In the genomic region with DNA sequence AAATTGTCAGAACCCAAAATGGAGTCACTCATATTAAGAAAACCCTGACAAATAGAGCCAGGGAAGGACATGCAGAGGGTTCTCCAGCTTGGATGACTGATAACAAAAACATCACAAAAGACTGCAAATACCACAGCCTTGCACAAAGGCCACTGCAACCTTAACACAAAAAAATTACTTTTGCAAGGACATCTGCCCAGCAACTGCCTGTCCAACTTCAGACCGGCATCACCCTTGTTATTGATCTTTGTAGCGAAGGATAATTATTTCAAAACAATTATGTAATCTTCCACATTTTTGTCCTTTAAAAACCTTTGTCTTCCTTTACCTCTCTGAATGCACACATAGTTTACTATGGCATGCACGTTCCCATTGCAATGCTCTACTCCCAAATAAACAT, we compare ENCODE assay signal across 22 cellular contexts.
A peak's percentile ranks its signal among the peaks of the same experiment; 100 is the strongest.
DNase-seq lines count a peak whose midpoint lies in the region; ATAC-seq and TF ChIP-seq lines count a peak whose summit lies in the region.
"Had no signal": no experiment of that assay in that cellular context is flagged by ENCODE, and none has a peak within 500 bp of the region (broad histone marks: within the 10 kb centered on the region; RNA-seq: fewer than 3 reads in every experiment).

No MANE protein-coding gene starts in this region.

- no peaks in the 10 kb centered on the region; the same call in 2 of the 3 replicates for H3K9me3 Mint-ChIP-seq in GM23338
- no peaks in the 10 kb centered on the region for H3K9me3 Mint-ChIP-seq in mesothelial cell of epicardium
- peaks cover 0 to 4% of the 10 kb centered on the region in 2 donors for H3K9me3 Mint-ChIP-seq in effector memory CD8-positive, alpha-beta T cell
- H3K9me3 Mint-ChIP-seq: HFFc6 had no signal

- H3K4me3 Mint-ChIP-seq in GM23338: no peak overlapping the region
- no peak overlapping the region for H3K4me3 Mint-ChIP-seq in mesothelial cell of epicardium
- H3K4me3 Mint-ChIP-seq in effector memory CD8-positive, alpha-beta T cell: no peak overlapping the region
- H3K4me3 Mint-ChIP-seq: CD4-positive, alpha-beta memory T cell; HFFc6 had no signal

- H3K4me1 Mint-ChIP-seq in GM23338 (peaks cover 8% of the 10 kb centered on the region), mesothelial cell of epicardium (peaks cover 26% of the 10 kb centered on the region)
- no peaks in the 10 kb centered on the region for H3K4me1 Mint-ChIP-seq in effector memory CD8-positive, alpha-beta T cell (ENCODE audit: low read depth in 2 of 2)
- H3K4me1 Mint-ChIP-seq: CD4-positive, alpha-beta memory T cell had no signal

- H3K36me3 Mint-ChIP-seq in GM23338 (ENCODE audit: low read depth): no peaks in the 10 kb centered on the region
- peaks cover 2% of the 10 kb centered on the region for H3K36me3 Mint-ChIP-seq in mesothelial cell of epicardium
- H3K36me3 Mint-ChIP-seq in effector memory CD8-positive, alpha-beta T cell (ENCODE audit: insufficient read depth): no peaks in the 10 kb centered on the region
- H3K36me3 Mint-ChIP-seq: CD4-positive, alpha-beta memory T cell had no signal

- H3K27ac Mint-ChIP-seq in GM23338 (no peak overlapping the region; the same call in 1 of the 2 replicates), mesothelial cell of epicardium (peak overlapping the region; percentile 51)
- no peak overlapping the region for H3K27ac Mint-ChIP-seq in effector memory CD8-positive, alpha-beta T cell
- H3K27ac Mint-ChIP-seq: CD4-positive, alpha-beta memory T cell; HFFc6 had no signal

- H3K9me3 ChIP-seq in adipocyte (ENCODE audit: control insufficient read depth, low read length): no peaks in the 10 kb centered on the region
- H3K9me3 ChIP-seq: A549, HAP-1 had no signal

- H3K79me2 ChIP-seq in ACC112 (ENCODE audit: control insufficient read depth, insufficient read depth, low read length, unreplicated experiment) (no peaks in the 10 kb centered on the region), GM23338 (replicated peaks; ENCODE audit: insufficient read depth) (no peaks in the 10 kb centered on the region)

- H3K27me3 Mint-ChIP-seq in GM23338 (ENCODE audit: insufficient read depth, low read depth, poor library complexity) (peaks cover 7% of the 10 kb centered on the region), mesothelial cell of epicardium (ENCODE audit: low read depth) (no peaks in the 10 kb centered on the region)
- H3K27me3 Mint-ChIP-seq in effector memory CD8-positive, alpha-beta T cell: no peaks in the 10 kb centered on the region
- H3K27me3 Mint-ChIP-seq: CD4-positive, alpha-beta memory T cell had no signal

- H4K20me1 ChIP-seq in GM23338 (replicated peaks; ENCODE audit: insufficient read depth): no peaks in the 10 kb centered on the region

- no peak for ATAC-seq in GM23338
- no peak for ATAC-seq in effector memory CD8-positive, alpha-beta T cell (replicated peaks)
- ATAC-seq: A549, GM12878 had no signal

- H3K27me3 ChIP-seq in ACC112 (ENCODE audit: insufficient read depth, low read length) (no peaks in the 10 kb centered on the region), GM23338 (ENCODE audit: insufficient read depth) (no peaks in the 10 kb centered on the region), adipocyte (replicated peaks; ENCODE audit: control insufficient read depth, insufficient read depth, low read length) (peaks cover under 1% of the 10 kb centered on the region)

- DNase-seq in GM23338 (ENCODE audit: low spot score) (no peak), adipocyte (ENCODE audit: low read depth) (peak; percentile 5), mesothelial cell of epicardium (ENCODE audit: low spot score in 2 of 2, unreplicated experiment in 2 of 2) (no peak), hypothalamus (lab: John Stamatoyannopoulos, UW) (no peak), coronary artery (ENCODE audit: low spot score) (no peak), DMS79 (lab: John Stamatoyannopoulos, UW) (no peak)
- DNase-seq in effector memory CD8-positive, alpha-beta T cell: no peak
- DNase-seq: 8988T; C1 segment of cervical spinal cord; Calu3; CD4-positive, alpha-beta memory T cell; COR-L47; DMS53; DND-41; EL; GDM1; GOT3; HFFc6 had no signal

- H3K4me3 ChIP-seq in ACC112 (ENCODE audit: low read depth, low read length) (no peak overlapping the region), GM23338 (no peak overlapping the region), adipocyte (ENCODE audit: low read length) (no peak overlapping the region), coronary artery (no peak overlapping the region)
- H3K4me3 ChIP-seq: A549, GM12878, HAP-1 had no signal

- peak overlapping the region; percentile 81 for H2AFZ ChIP-seq in ACC112 (ENCODE audit: low read length, unreplicated experiment)
- H2AFZ ChIP-seq in GM23338: peak overlapping the region; percentile 35; the same call in 1 of the 2 replicates

- H3K4me2 ChIP-seq in GM23338: no peak overlapping the region
- H3K4me2 ChIP-seq: A549 had no signal

- no peak overlapping the region for H3K9ac ChIP-seq in adipocyte (ENCODE audit: low read length)

- no peaks in the 10 kb centered on the region for H3F3A ChIP-seq in GM23338 (replicated peaks; ENCODE audit: low read depth)

- H3K27ac ChIP-seq in ACC112 (ENCODE audit: low read depth, low read length): no peak overlapping the region
- no peak overlapping the region for H3K27ac ChIP-seq in GM23338 (ENCODE audit: low read depth)
- no peak overlapping the region for H3K27ac ChIP-seq in coronary artery
- H3K27ac ChIP-seq: A549 had no signal

- no peak for TF ChIP-seq CTCF in GM23338 (conservative IDR thresholded peaks at IDR 0.05; ENCODE audit: low read depth in 2 of 2)
- TF ChIP-seq CTCF in mesothelial cell of epicardium (IDR thresholded peaks at IDR 0.05; ENCODE audit: unreplicated experiment): no peak
- no peak for TF ChIP-seq CTCF in coronary artery (IDR thresholded peaks at IDR 0.05)

- H3K9me2 ChIP-seq in GM23338 (ENCODE audit: insufficient read depth): peaks cover 6% of the 10 kb centered on the region; the same call in 1 of the 2 replicates

- H3K36me3 ChIP-seq in ACC112 (ENCODE audit: insufficient read depth, low read length): no peaks in the 10 kb centered on the region
- no peaks in the 10 kb centered on the region for H3K36me3 ChIP-seq in GM23338 (ENCODE audit: insufficient read depth)
- H3K36me3 ChIP-seq in adipocyte (ENCODE audit: control insufficient read depth, insufficient read depth, low read length, severe bottlenecking): no peaks in the 10 kb centered on the region
- H3K36me3 ChIP-seq: HAP-1 had no signal

- no peaks in the 10 kb centered on the region for H3K4me1 ChIP-seq in ACC112 (ENCODE audit: control insufficient read depth, insufficient read depth, low read length, unreplicated experiment)
- H3K4me1 ChIP-seq in GM23338 (ENCODE audit: insufficient read depth): no peaks in the 10 kb centered on the region
- H3K4me1 ChIP-seq in adipocyte (ENCODE audit: control insufficient read depth, insufficient read depth, low read length): no peaks in the 10 kb centered on the region
- H3K4me1 ChIP-seq: A549 had no signal

TF ChIP-seq in GM23338, 12 proteins besides CTCF, POLR2A, EP300 and RAD21:
- TF ChIP-seq CREB1 (CRISPR knock-in tag; IDR thresholded peaks at IDR 0.05; ENCODE audit: low read depth) (no peak), STAT1 (IDR thresholded peaks at IDR 0.05; ENCODE audit: unreplicated experiment) (no peak), EZH2phosphoT487 (IDR thresholded peaks at IDR 0.05; ENCODE audit: unreplicated experiment) (no peak), EZH2 (IDR thresholded peaks at IDR 0.05; ENCODE audit: low read depth, unreplicated experiment) (no peak), ZNF331 (CRISPR knock-in tag; IDR thresholded peaks at IDR 0.05; ENCODE audit: low read depth) (no peak), ZNF114 (CRISPR knock-in tag; IDR thresholded peaks at IDR 0.05) (no peak), JUNB (IDR thresholded peaks at IDR 0.05; ENCODE audit: unreplicated experiment) (no peak)
- TF ChIP-seq, protein P1, sequence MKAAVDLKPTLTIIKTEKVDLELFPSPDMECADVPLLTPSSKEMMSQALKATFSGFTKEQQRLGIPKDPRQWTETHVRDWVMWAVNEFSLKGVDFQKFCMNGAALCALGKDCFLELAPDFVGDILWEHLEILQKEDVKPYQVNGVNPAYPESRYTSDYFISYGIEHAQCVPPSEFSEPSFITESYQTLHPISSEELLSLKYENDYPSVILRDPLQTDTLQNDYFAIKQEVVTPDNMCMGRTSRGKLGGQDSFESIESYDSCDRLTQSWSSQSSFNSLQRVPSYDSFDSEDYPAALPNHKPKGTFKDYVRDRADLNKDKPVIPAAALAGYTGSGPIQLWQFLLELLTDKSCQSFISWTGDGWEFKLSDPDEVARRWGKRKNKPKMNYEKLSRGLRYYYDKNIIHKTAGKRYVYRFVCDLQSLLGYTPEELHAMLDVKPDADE (IDR thresholded peaks at IDR 0.05): no peak
- TF ChIP-seq, protein P2, sequence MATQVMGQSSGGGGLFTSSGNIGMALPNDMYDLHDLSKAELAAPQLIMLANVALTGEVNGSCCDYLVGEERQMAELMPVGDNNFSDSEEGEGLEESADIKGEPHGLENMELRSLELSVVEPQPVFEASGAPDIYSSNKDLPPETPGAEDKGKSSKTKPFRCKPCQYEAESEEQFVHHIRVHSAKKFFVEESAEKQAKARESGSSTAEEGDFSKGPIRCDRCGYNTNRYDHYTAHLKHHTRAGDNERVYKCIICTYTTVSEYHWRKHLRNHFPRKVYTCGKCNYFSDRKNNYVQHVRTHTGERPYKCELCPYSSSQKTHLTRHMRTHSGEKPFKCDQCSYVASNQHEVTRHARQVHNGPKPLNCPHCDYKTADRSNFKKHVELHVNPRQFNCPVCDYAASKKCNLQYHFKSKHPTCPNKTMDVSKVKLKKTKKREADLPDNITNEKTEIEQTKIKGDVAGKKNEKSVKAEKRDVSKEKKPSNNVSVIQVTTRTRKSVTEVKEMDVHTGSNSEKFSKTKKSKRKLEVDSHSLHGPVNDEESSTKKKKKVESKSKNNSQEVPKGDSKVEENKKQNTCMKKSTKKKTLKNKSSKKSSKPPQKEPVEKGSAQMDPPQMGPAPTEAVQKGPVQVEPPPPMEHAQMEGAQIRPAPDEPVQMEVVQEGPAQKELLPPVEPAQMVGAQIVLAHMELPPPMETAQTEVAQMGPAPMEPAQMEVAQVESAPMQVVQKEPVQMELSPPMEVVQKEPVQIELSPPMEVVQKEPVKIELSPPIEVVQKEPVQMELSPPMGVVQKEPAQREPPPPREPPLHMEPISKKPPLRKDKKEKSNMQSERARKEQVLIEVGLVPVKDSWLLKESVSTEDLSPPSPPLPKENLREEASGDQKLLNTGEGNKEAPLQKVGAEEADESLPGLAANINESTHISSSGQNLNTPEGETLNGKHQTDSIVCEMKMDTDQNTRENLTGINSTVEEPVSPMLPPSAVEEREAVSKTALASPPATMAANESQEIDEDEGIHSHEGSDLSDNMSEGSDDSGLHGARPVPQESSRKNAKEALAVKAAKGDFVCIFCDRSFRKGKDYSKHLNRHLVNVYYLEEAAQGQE (IDR thresholded peaks at IDR 0.05; ENCODE audit: unreplicated experiment): no peak
TF ChIP-seq in GM23338: peak in this region for 0.
